In genomic region chr1:25828491-25828890, GRCh38 we compare ENCODE assay signal across 26 cellular contexts. TPM values are rescaled to one million over a fixed set of nuclear protein-coding genes. Genes with fewer than 3 reads are reported as not detected.
"Had no signal": no experiment of that assay in that cellular context is flagged by ENCODE, and none has a peak within 500 bp of the region (broad histone marks: within the 10 kb centered on the region; RNA-seq: fewer than 3 reads in every experiment).

No MANE protein-coding gene starts in this region.

- ATAC-seq: esophagus mucosa; gastrocnemius medialis; left cardiac atrium; left lung; lower lobe of right lung; naive thymus-derived CD4-positive, alpha-beta T cell had no signal

- H3K27me3 ChIP-seq: dorsolateral prefrontal cortex, esophagus squamous epithelium, gastrocnemius medialis, heart right ventricle, left lung had no signal

- DNase-seq: dermis blood vessel endothelial cell; dorsolateral prefrontal cortex; effector CD4-positive, alpha-beta T cell; effector memory CD4-positive, alpha-beta T cell; esophagus squamous epithelium; foreskin fibroblast; foreskin melanocyte; gastrocnemius medialis; glutamatergic neuron; head of caudate nucleus; heart right ventricle; hippocampal formation; left cardiac atrium; left lung; left ventricle myocardium superior; lower lobe of right lung; mesenchymal stem cell; naive thymus-derived CD4-positive, alpha-beta T cell had no signal

- H3K27ac Mint-ChIP-seq: mesothelial cell of epicardium had no signal

- H3K27ac ChIP-seq: coronary artery, dorsolateral prefrontal cortex, esophagus squamous epithelium, gastrocnemius medialis, left lung, lower lobe of right lung had no signal

- H3K27me3 Mint-ChIP-seq: naive thymus-derived CD4-positive, alpha-beta T cell had no signal

- H3K9me3 ChIP-seq: esophagus squamous epithelium, gastrocnemius medialis, heart right ventricle, left lung, lower lobe of right lung had no signal

- H3K4me3 ChIP-seq: coronary artery, dorsolateral prefrontal cortex, esophagus squamous epithelium, gastrocnemius medialis, heart right ventricle, left lung, lower lobe of right lung had no signal

- H3K4me1 Mint-ChIP-seq: mesothelial cell of epicardium had no signal

- H3K9me3 Mint-ChIP-seq: mesothelial cell of epicardium; naive thymus-derived CD4-positive, alpha-beta T cell had no signal

- H3K4me1 ChIP-seq: left lung, lower lobe of right lung had no signal

- FAIRE-seq: colon, endothelial cell of umbilical vein, islet of Langerhans, keratinocyte had no signal

- H3K4me3 Mint-ChIP-seq: mesothelial cell of epicardium; naive thymus-derived CD4-positive, alpha-beta T cell had no signal

RNA-seq across cellular contexts. Expression of gene AUNIP, which starts 30.8 kb away (rescaled TPM):
- total RNA-seq: gastrocnemius medialis, left ventricle myocardium superior, lower lobe of right lung, mesenteric fat pad had no signal
- polyA plus RNA-seq: naive thymus-derived CD4-positive, alpha-beta T cell had no signal
